Comparison of ENCODE assay signal across 18 cellular contexts in genomic region chr2:86028763-86029381, GRCh38.
A peak's percentile ranks its signal among the peaks of the same experiment; 100 is the strongest.
DNase-seq lines count a peak whose midpoint lies in the region; ATAC-seq and TF ChIP-seq lines count a peak whose summit lies in the region.
"Had no signal": no experiment of that assay in that cellular context is flagged by ENCODE, and none has a peak within 500 bp of the region (broad histone marks: within the 10 kb centered on the region; RNA-seq: fewer than 3 reads in every experiment).

No MANE protein-coding gene starts in this region.

- H3K36me3 ChIP-seq in BLaER1 treated with 17β-estradiol and CSF1 and Interleukin-3, amounts not matched to agents 10 nM and 100 nM: peaks cover 75 to 100% (median 100%) of the 10 kb centered on the region in 11 experiments
- peaks cover 12 to 95% of the 10 kb centered on the region in 2 donors for H3K36me3 ChIP-seq in psoas muscle (ENCODE audit: insufficient read depth in 1 of 2, low read depth in 1 of 2)
- H3K36me3 ChIP-seq: neural progenitor cell had no signal

- H4K20me1 ChIP-seq in BLaER1 treated with 17β-estradiol and CSF1 and Interleukin-3, amounts not matched to agents 10 nM and 100 nM: peaks cover 0 to 36% (median 16%) of the 10 kb centered on the region in 11 experiments; a peak in 10 of 22 replicates

- no peak overlapping the region for H3K4me3 ChIP-seq in BLaER1 treated with 17β-estradiol and CSF1 and Interleukin-3, amounts not matched to agents 10 nM and 100 nM
- no peak overlapping the region for H3K4me3 ChIP-seq in coronary artery
- H3K4me3 ChIP-seq in psoas muscle: peak overlapping the region; percentile 16
- H3K4me3 ChIP-seq: ascending aorta, neural progenitor cell, SK-N-MC, vagina had no signal

- H3K9me3 ChIP-seq in BLaER1 treated with 17β-estradiol and CSF1 and Interleukin-3, amounts not matched to agents 10 nM and 100 nM (replicated peaks in 1 of 11): no peaks in the 10 kb centered on the region
- no peaks in the 10 kb centered on the region for H3K9me3 ChIP-seq in psoas muscle
- H3K9me3 ChIP-seq: ascending aorta, vagina had no signal

- DNase-seq in coronary artery (ENCODE audit: low spot score) (peak; percentile 90), left ventricle myocardium superior (peak; percentile 96), psoas muscle (peak; percentile 85 to 91), NAMALWA (ENCODE audit: low spot score) (no peak), cerebellar cortex (ENCODE audit: low spot score) (no peak)
- no peak for DNase-seq in activated CD8-positive, alpha-beta memory T cell treated with anti-CD3 and anti-CD28 coated beads, Interleukin-2, amount 50 U/mL, for 4 hours
- DNase-seq: activated CD4-positive, alpha-beta T cell treated with anti-CD3 and anti-CD28 coated beads, Interleukin-2, amount 50 U/mL, for 48 hours; Calu3; effector CD8-positive, alpha-beta T cell; GOT3; NCI-H1694 treated with DMSO at 0.1 percent for 48 hours; NCI-H446 treated with DMSO at 0.1 percent for 48 hours had no signal

- WGBS in psoas muscle, 3 donors: 34 to 50% (median 40%) methylated on average over 13 of the region's 13 CpGs

- intact Hi-C loops in left ventricle myocardium superior (cut with micrococcal nuclease) (no loop called here), psoas muscle (cut with DNase I) (no loop called here)

- H3K27me3 ChIP-seq in BLaER1 treated with 17β-estradiol and CSF1 and Interleukin-3, amounts not matched to agents 10 nM and 100 nM: no peaks in the 10 kb centered on the region
- H3K27me3 ChIP-seq in psoas muscle (ENCODE audit: insufficient read depth in 3 of 3, low read length in 2 of 3): no peaks in the 10 kb centered on the region
- H3K27me3 ChIP-seq: ascending aorta, neural progenitor cell, vagina had no signal

- ATAC-seq in left ventricle myocardium superior: peak; percentile 98
- ATAC-seq in psoas muscle: peak; percentile 87 to 93 (median 90)
- no peak for ATAC-seq in HG03135 (IDR thresholded peaks at IDR 0.05; ENCODE audit: unreplicated experiment)

- H3K4me1 ChIP-seq in BLaER1 treated with 17β-estradiol and CSF1 and Interleukin-3, amounts not matched to agents 10 nM and 100 nM: peaks cover 35 to 66% (median 37%) of the 10 kb centered on the region in 10 experiments
- peaks cover 22% of the 10 kb centered on the region for H3K4me1 ChIP-seq in psoas muscle
- H3K4me1 ChIP-seq: ascending aorta, neural progenitor cell had no signal

- H3K27ac ChIP-seq in BLaER1 treated with 17β-estradiol and CSF1 and Interleukin-3, amounts not matched to agents 10 nM and 100 nM: peak overlapping the region in 2 of 11 experiments; percentile 17 to 53; a peak in 3 of 22 replicates
- H3K27ac ChIP-seq in coronary artery (peak overlapping the region; percentile 12 to 77), psoas muscle (peak overlapping the region; percentile 88)
- H3K27ac ChIP-seq: ascending aorta, neural progenitor cell, SK-N-MC, vagina had no signal

- H3K9ac ChIP-seq in BLaER1 treated with 17β-estradiol and CSF1 and Interleukin-3, amounts not matched to agents 10 nM and 100 nM: peak overlapping the region in 5 of 11 experiments; percentile 7 to 48 (median 32); a peak in 3 of 22 replicates
- H3K9ac ChIP-seq: neural progenitor cell had no signal

- TF ChIP-seq CTCF in coronary artery (IDR thresholded peaks at IDR 0.05): no peak
- TF ChIP-seq CTCF in psoas muscle (IDR thresholded peaks at IDR 0.05): no peak

- H3K4me2 ChIP-seq in BLaER1 treated with 17β-estradiol and CSF1 and Interleukin-3, amounts not matched to agents 10 nM and 100 nM: peak overlapping the region; percentile 51 to 88 (median 73); a peak in 21 of 22 replicates
- H3K4me2 ChIP-seq: neural progenitor cell had no signal

Comparison
In these comparisons a context has a peak if more than half of its experiments do, and no peak if none do; other contexts are left out.
1. DNase-seq: peak in coronary artery (single experiment), left ventricle myocardium superior (single experiment) and psoas muscle (2 of 2); none in NAMALWA (single experiment), activated CD8-positive, alpha-beta memory T cell treated with anti-CD3 and anti-CD28 coated beads, Interleukin-2, amount 50 U/mL, for 4 hours (single experiment) and cerebellar cortex (single experiment).